ENCODE assay signal across 15 cellular contexts in genomic region chr9:104280216-104280585, GRCh38.
"Had no signal": no experiment of that assay in that cellular context is flagged by ENCODE, and none has a peak within 500 bp of the region (broad histone marks: within the 10 kb centered on the region; RNA-seq: fewer than 3 reads in every experiment).

No MANE protein-coding gene starts in this region.

- H3K9me3 ChIP-seq: mucosa of descending colon, upper lobe of left lung had no signal

- H3K4me3 ChIP-seq: mucosa of descending colon, smooth muscle cell, upper lobe of left lung had no signal

- H3K27ac Mint-ChIP-seq: activated CD4-positive, alpha-beta memory T cell treated with anti-CD3 and anti-CD28 coated beads for 36 hours; natural killer cell; stimulated activated memory B cell treated with anti-CD40 and anti-IgM and Interleukin-4, amounts not matched to agents 10 μg/mL and 1 μg/mL and 100 μg/mL, for 72 hours; T-cell had no signal

- H3K9me3 Mint-ChIP-seq: activated T-cell treated with anti-CD3 and anti-CD28 coated beads, Interleukin-2, amount 50 U/mL, for 4 hours had no signal

- H3K36me3 ChIP-seq: upper lobe of left lung had no signal

- H3K27me3 Mint-ChIP-seq: activated CD4-positive, alpha-beta memory T cell treated with anti-CD3 and anti-CD28 coated beads for 36 hours; stimulated activated memory B cell treated with anti-CD40 and anti-IgM and Interleukin-4, amounts not matched to agents 10 μg/mL and 1 μg/mL and 100 μg/mL, for 72 hours; T-cell had no signal

- DNase-seq: activated CD4-positive, alpha-beta memory T cell treated with anti-CD3 and anti-CD28 coated beads for 36 hours; activated CD4-positive, alpha-beta T cell treated with anti-CD3 and anti-CD28 coated beads for 1 hour; activated gamma-delta T cell treated with Interleukin-2 at 50 U/mL for 16 hours; activated T-cell treated with anti-CD3 and anti-CD28 coated beads, Interleukin-2, amount 50 U/mL, for 4 hours; dermis blood vessel endothelial cell; erythroblast; mucosa of descending colon; natural killer cell; nucleus accumbens; right cardiac atrium; T-cell; T1000; upper lobe of left lung had no signal

- H3K4me3 Mint-ChIP-seq: activated CD4-positive, alpha-beta memory T cell treated with anti-CD3 and anti-CD28 coated beads for 36 hours; activated T-cell treated with anti-CD3 and anti-CD28 coated beads, Interleukin-2, amount 50 U/mL, for 4 hours; natural killer cell; stimulated activated memory B cell treated with anti-CD40 and anti-IgM and Interleukin-4, amounts not matched to agents 10 μg/mL and 1 μg/mL and 100 μg/mL, for 72 hours; T-cell had no signal

- H3K4me1 ChIP-seq: upper lobe of left lung had no signal

- H3K36me3 Mint-ChIP-seq: activated CD4-positive, alpha-beta memory T cell treated with anti-CD3 and anti-CD28 coated beads for 36 hours; natural killer cell; stimulated activated memory B cell treated with anti-CD40 and anti-IgM and Interleukin-4, amounts not matched to agents 10 μg/mL and 1 μg/mL and 100 μg/mL, for 72 hours; T-cell had no signal

- H3K27ac ChIP-seq: upper lobe of left lung had no signal

- H3K4me1 Mint-ChIP-seq: natural killer cell; stimulated activated memory B cell treated with anti-CD40 and anti-IgM and Interleukin-4, amounts not matched to agents 10 μg/mL and 1 μg/mL and 100 μg/mL, for 72 hours; T-cell had no signal
